In the genomic region with DNA sequence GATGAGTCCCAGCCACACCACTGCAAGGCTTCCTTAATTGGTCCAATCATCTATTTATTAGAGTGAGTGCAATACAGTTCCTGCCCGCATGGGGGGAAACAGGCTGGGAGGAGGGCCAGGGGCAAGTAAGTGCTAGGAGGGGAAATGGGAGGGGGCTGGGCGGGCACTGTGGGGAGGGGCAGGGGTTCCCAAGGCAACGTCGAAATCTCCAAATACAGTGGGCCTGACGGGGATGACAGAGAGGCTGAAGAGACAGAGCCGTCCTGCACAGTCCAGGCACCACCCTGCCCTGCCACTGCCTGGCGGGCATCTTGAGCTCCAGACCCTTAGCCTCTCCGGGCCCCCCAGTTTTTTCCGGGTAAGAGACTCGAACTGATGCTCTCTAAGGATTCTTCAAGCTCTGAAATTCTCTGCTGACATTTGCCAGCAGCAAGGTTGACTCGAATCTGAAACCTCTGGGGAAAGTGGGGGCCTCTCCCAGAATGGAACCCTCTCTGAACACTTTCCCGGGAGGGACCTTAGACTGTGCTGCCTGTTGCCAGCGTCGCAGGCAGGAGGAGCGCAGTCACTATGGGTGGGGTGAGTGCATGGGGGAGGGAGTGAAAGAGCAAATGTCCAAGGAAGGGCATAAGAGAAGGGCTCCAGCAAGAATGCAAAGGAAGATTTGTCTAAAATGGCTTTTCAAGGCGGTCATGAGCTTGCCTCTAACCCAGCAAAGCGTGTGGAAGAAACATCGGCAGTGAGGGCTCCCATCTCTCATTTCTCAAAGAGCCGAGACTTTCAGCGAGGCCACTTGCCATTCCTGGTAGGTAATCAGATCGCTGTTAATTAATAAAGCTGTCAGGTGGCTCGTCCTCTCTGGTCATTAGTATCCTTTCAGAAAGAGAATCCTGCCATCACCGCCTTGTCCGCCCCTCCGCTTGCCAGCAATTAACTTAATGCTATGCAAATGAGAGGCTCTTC, we compare ENCODE assay signal across 8 cellular contexts.
A peak's percentile ranks its signal among the peaks of the same experiment; 100 is the strongest.
DNase-seq lines count a peak whose midpoint lies in the region; ATAC-seq, FAIRE-seq and TF ChIP-seq lines count a peak whose summit lies in the region.

No MANE protein-coding gene starts in this region.

- intact Hi-C loops in natural killer cell (cut with micrococcal nuclease) (no loop called here), stomach (cut with DNase I; ENCODE audit: low total_unique reads) (no loop called here)

- peaks cover 9% of the 10 kb centered on the region for H3K9me3 Mint-ChIP-seq in activated T-cell treated with anti-CD3 and anti-CD28 coated beads, Interleukin-2, amount 50 U/mL, for 24 hours
- no peaks in the 10 kb centered on the region for H3K9me3 Mint-ChIP-seq in natural killer cell

- TF ChIP-seq POLR2A in GM12892 (IDR thresholded peaks at IDR 0.05; ENCODE audit: low read depth, low read length): no peak; the same call in 1 of the 2 replicates
- no peak for TF ChIP-seq POLR2A in stomach (IDR thresholded peaks at IDR 0.05)

- H3K36me3 Mint-ChIP-seq in activated T-cell treated with anti-CD3 and anti-CD28 coated beads, Interleukin-2, amount 50 U/mL, for 24 hours (ENCODE audit: low read depth): peaks cover 10% of the 10 kb centered on the region
- no peaks in the 10 kb centered on the region for H3K36me3 Mint-ChIP-seq in natural killer cell

- H3K27me3 ChIP-seq in stomach: no peaks in the 10 kb centered on the region

- no peaks in the 10 kb centered on the region for H3K27me3 Mint-ChIP-seq in activated T-cell treated with anti-CD3 and anti-CD28 coated beads, Interleukin-2, amount 50 U/mL, for 24 hours
- peaks cover 0 to 5% of the 10 kb centered on the region in 2 donors for H3K27me3 Mint-ChIP-seq in natural killer cell (ENCODE audit: low read depth in 2 of 2)

- FAIRE-seq in GM12892 (lab: Jason Lieb, UNC): peak; percentile 89

- peaks cover 23% of the 10 kb centered on the region for H3K4me1 Mint-ChIP-seq in activated T-cell treated with anti-CD3 and anti-CD28 coated beads, Interleukin-2, amount 50 U/mL, for 24 hours (ENCODE audit: low read depth)
- H3K4me1 Mint-ChIP-seq in natural killer cell: peaks cover 9 to 25% of the 10 kb centered on the region in 2 donors

- H3K27ac ChIP-seq in 22Rv1 (no peak overlapping the region), stomach (peak overlapping the region; percentile 82 to 90 (median 88))

- no peaks in the 10 kb centered on the region for H3K36me3 ChIP-seq in stomach

- peaks cover 0 to 22% (median 19%) of the 10 kb centered on the region in 4 donors for H3K4me1 ChIP-seq in stomach

- TF ChIP-seq EP300 in stomach (IDR thresholded peaks at IDR 0.05): no peak

- 0 to 1% (median 1%) methylated on average over 25 of the region's 25 CpGs for WGBS in stomach, 5 donors

- peak; percentile 29; the same call in 1 of the 2 replicates for TF ChIP-seq CTCF in 22Rv1 (IDR thresholded peaks at IDR 0.05)
- TF ChIP-seq CTCF in natural killer cell (IDR thresholded peaks at IDR 0.05): peak; percentile 52
- TF ChIP-seq CTCF in stomach (IDR thresholded peaks at IDR 0.05): peak in 5 of 7 experiments; percentile 6 to 70 (median 54)

- peak overlapping the region; percentile 91 for H3K4me3 Mint-ChIP-seq in activated T-cell treated with anti-CD3 and anti-CD28 coated beads, Interleukin-2, amount 50 U/mL, for 24 hours
- peak overlapping the region; percentile 97 for H3K4me3 Mint-ChIP-seq in natural killer cell

- ATAC-seq in HG03280 (IDR thresholded peaks at IDR 0.05; ENCODE audit: unreplicated experiment): peak; percentile 52
- ATAC-seq in natural killer cell: peak; percentile 69 to 76 (median 73)

- peak; percentile 49 for DNase-seq in GM12892 (ENCODE audit: insufficient read length)
- DNase-seq in NOMO-1 treated with dmso at 0.1 percent for 144 hours (lab: John Stamatoyannopoulos, UW; ENCODE audit: unreplicated experiment): peak; percentile 43
- peak; percentile 72 for DNase-seq in activated T-cell treated with anti-CD3 and anti-CD28 coated beads, Interleukin-2, amount 50 U/mL, for 24 hours
- peak; percentile 58 for DNase-seq in fibroblast of gingiva (ENCODE audit: low read depth)
- DNase-seq in natural killer cell: peak; percentile 39
- DNase-seq in stomach: peak; percentile 63

- peak overlapping the region; percentile 69 to 76 (median 72) for H3K4me3 ChIP-seq in stomach

- no peaks in the 10 kb centered on the region for H3K9me3 ChIP-seq in stomach

- H3K27ac Mint-ChIP-seq in activated T-cell treated with anti-CD3 and anti-CD28 coated beads, Interleukin-2, amount 50 U/mL, for 24 hours: peak overlapping the region; percentile 97
- H3K27ac Mint-ChIP-seq in natural killer cell: peak overlapping the region; percentile 93 to 94
